21 cellular contexts compared by ENCODE assay signal in the genomic region with DNA sequence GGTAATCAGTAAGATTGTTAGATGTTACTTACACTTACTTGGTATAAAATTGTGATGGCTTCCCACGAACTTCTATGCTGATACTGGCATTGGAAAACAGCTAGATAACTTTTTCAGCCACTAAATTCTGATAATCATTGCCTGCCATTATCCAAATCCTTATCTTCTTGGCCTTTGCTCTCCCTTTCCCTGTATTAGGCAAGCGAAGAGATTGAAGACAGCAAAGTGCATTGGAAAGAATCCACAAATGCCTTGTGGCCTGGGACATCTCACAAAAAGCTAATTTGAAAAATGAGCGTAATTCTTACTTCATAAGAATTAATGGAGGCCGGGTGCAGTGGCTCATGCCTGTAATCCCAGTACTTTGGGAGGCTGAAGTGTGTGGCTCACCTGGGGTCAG.
"Had no signal": no experiment of that assay in that cellular context is flagged by ENCODE, and none has a peak within 500 bp of the region (broad histone marks: within the 10 kb centered on the region; RNA-seq: fewer than 3 reads in every experiment).

No MANE protein-coding gene starts in this region.

- H3K4me3 ChIP-seq: body of pancreas, heart right ventricle, left ventricle myocardium inferior, sigmoid colon, thoracic aorta had no signal

- H3K9me3 Mint-ChIP-seq: activated CD4-positive, alpha-beta memory T cell treated with anti-CD3 and anti-CD28 coated beads for 36 hours; activated naive CD4-positive, alpha-beta T cell treated with anti-CD3 and anti-CD28 coated beads, Interleukin-2, amount 10 ng/mL, durations not matched to agents 7 days and 5 days; nephron; T-helper 1 cell treated with Interleukin-12 subunit alpha and Interleukin-12 subunit beta and Interleukin-4 antibody, amounts not matched to agents 30 μg/mL and 1 μg/mL, for 36 hours had no signal

- H3K27me3 ChIP-seq: body of pancreas, heart right ventricle, sigmoid colon had no signal

- ATAC-seq: body of pancreas, heart right ventricle had no signal

- H3K27ac Mint-ChIP-seq: activated CD4-positive, alpha-beta memory T cell treated with anti-CD3 and anti-CD28 coated beads for 36 hours; activated naive CD4-positive, alpha-beta T cell treated with anti-CD3 and anti-CD28 coated beads, Interleukin-2, amount 10 ng/mL, durations not matched to agents 7 days and 5 days; nephron; T-helper 1 cell treated with Interleukin-12 subunit alpha and Interleukin-12 subunit beta and Interleukin-4 antibody, amounts not matched to agents 30 μg/mL and 1 μg/mL, for 36 hours had no signal

- DNase-seq: activated CD4-positive, alpha-beta memory T cell treated with anti-CD3 and anti-CD28 coated beads for 36 hours; activated CD4-positive, alpha-beta T cell treated with anti-CD3 and anti-CD28 coated beads for 48 hours; activated CD4-positive, CD25-positive, alpha-beta regulatory T cell; activated effector memory CD4-positive, alpha-beta T cell treated with anti-CD3 and anti-CD28 coated beads, Interleukin-2, amount 50 U/mL, for 16 hours; activated naive CD4-positive, alpha-beta T cell treated with anti-CD3 and anti-CD28 coated beads, Interleukin-2, amount 10 ng/mL, durations not matched to agents 7 days and 5 days; body of pancreas; erythroblast; foreskin fibroblast; heart right ventricle; kidney glomerular epithelial cell; left ventricle myocardium inferior; mammary epithelial cell; nucleus accumbens; sigmoid colon; stimulated activated CD4-positive, alpha-beta T cell treated with anti-CD3 and anti-CD28 coated beads, Interleukin-2, amount 100 ng/mL, for 48 hours; stimulated activated CD8-positive, alpha-beta memory T cell treated with anti-CD3 and anti-CD28 coated beads, Interleukin-4, amount 100 ng/mL, for 48 hours; stimulated activated naive CD4-positive, alpha-beta T cell treated with Interleukin-2 at 50 U/mL for 16 hours; T1000 had no signal

- H3K27ac ChIP-seq: body of pancreas, heart right ventricle, left ventricle myocardium inferior, sigmoid colon, thoracic aorta had no signal

- H3K36me3 ChIP-seq: heart right ventricle, left ventricle myocardium inferior, sigmoid colon, thoracic aorta had no signal

- H3K9me3 ChIP-seq: body of pancreas, left ventricle myocardium inferior, sigmoid colon, thoracic aorta had no signal

- H3K4me1 Mint-ChIP-seq: activated naive CD4-positive, alpha-beta T cell treated with anti-CD3 and anti-CD28 coated beads, Interleukin-2, amount 10 ng/mL, durations not matched to agents 7 days and 5 days; nephron had no signal

- H3K4me1 ChIP-seq: body of pancreas, left ventricle myocardium inferior, sigmoid colon had no signal

- H3K27me3 Mint-ChIP-seq: activated CD4-positive, alpha-beta memory T cell treated with anti-CD3 and anti-CD28 coated beads for 36 hours; activated naive CD4-positive, alpha-beta T cell treated with anti-CD3 and anti-CD28 coated beads, Interleukin-2, amount 10 ng/mL, durations not matched to agents 7 days and 5 days had no signal

- H3K4me3 Mint-ChIP-seq: activated CD4-positive, alpha-beta memory T cell treated with anti-CD3 and anti-CD28 coated beads for 36 hours; activated naive CD4-positive, alpha-beta T cell treated with anti-CD3 and anti-CD28 coated beads, Interleukin-2, amount 10 ng/mL, durations not matched to agents 7 days and 5 days; nephron; T-helper 1 cell treated with Interleukin-12 subunit alpha and Interleukin-12 subunit beta and Interleukin-4 antibody, amounts not matched to agents 30 μg/mL and 1 μg/mL, for 36 hours had no signal

- H3K36me3 Mint-ChIP-seq: activated CD4-positive, alpha-beta memory T cell treated with anti-CD3 and anti-CD28 coated beads for 36 hours; activated naive CD4-positive, alpha-beta T cell treated with anti-CD3 and anti-CD28 coated beads, Interleukin-2, amount 10 ng/mL, durations not matched to agents 7 days and 5 days had no signal
